30 cellular contexts compared by ENCODE assay signal in the genomic region with DNA sequence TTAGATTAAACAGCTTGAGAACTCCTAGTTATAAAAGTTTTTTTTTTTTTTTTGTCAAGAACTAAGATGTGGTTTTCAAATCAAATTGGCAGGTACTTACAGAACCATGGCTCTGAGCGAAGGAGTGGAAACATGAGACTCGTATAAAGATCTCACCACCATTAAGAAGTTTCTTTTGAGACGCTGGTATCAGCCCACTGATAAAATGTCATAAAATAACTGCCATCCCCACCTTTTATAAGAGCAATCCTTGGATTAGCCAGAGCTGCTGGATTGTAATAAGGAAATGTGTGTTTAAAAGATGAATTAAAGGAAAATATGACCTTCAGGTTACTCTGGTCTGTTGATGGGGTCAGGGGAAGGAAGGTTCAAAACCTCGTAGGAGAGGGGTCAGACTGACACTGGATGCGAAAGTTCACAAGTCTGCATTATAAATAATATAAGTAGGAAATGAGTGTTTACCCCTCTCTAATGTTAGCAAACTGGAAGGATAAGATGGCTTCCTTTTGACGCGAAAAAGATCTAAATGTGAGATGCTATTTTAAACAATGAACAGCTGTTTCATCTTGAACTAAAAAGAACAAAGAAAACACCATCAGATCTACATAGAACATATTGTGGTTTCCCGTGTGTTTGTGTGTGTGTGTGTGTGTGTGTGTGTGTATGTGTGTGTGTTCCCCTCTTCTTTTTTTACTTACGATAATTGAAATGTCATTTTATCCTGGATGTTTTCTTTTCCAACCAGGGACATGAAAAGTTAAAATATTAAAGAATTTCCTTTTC.
"Had no signal": no experiment of that assay in that cellular context is flagged by ENCODE, and none has a peak within 500 bp of the region (broad histone marks: within the 10 kb centered on the region; RNA-seq: fewer than 3 reads in every experiment).

No MANE protein-coding gene starts in this region.

- H3K27me3 ChIP-seq: ascending aorta, esophagus muscularis mucosa, foreskin keratinocyte, heart right ventricle, neutrophil, ovary, right lobe of liver, vagina had no signal

- H3K27me3 Mint-ChIP-seq: activated naive CD4-positive, alpha-beta T cell treated with anti-CD3 and anti-CD28 coated beads, Interleukin-2, amount 10 ng/mL, durations not matched to agents 7 days and 5 days; activated naive CD8-positive, alpha-beta T cell treated with anti-CD3 and anti-CD28 coated beads, Interleukin-2, amount 10 ng/mL, durations not matched to agents 7 days and 5 days; activated T-cell treated with anti-CD3 and anti-CD28 coated beads, Interleukin-2, amount 50 U/mL, for 24 hours; brain; memory B cell; natural killer cell treated with Interleukin-12 subunit alpha and Interleukin-12 subunit beta and Interleukin-15 and Interleukin-18, amount 100 ng/mL, for 72 hours; progenitor cell of endocrine pancreas; stimulated activated naive CD8-positive, alpha-beta T cell treated with anti-CD3 and anti-CD28 coated beads, Interleukin-15, Interleukin-2, amounts not matched to agents 100 ng/mL and 50 ng/mL, for 24 hours; T-helper 17 cell had no signal

- H3K4me3 Mint-ChIP-seq: activated naive CD4-positive, alpha-beta T cell treated with anti-CD3 and anti-CD28 coated beads, Interleukin-2, amount 10 ng/mL, durations not matched to agents 7 days and 5 days; activated naive CD8-positive, alpha-beta T cell treated with anti-CD3 and anti-CD28 coated beads, Interleukin-2, amount 10 ng/mL, durations not matched to agents 7 days and 5 days; activated T-cell treated with anti-CD3 and anti-CD28 coated beads, Interleukin-2, amount 50 U/mL, for 24 hours; brain; endodermal cell; memory B cell; natural killer cell treated with Interleukin-12 subunit alpha and Interleukin-12 subunit beta and Interleukin-15 and Interleukin-18, amount 100 ng/mL, for 72 hours; stimulated activated effector memory CD8-positive, alpha-beta T cell treated with anti-CD3 and anti-CD28 coated beads, Interleukin-12 subunit alpha, Interleukin-12 subunit beta, amount 100 ng/mL, for 72 hours; stimulated activated naive CD8-positive, alpha-beta T cell treated with anti-CD3 and anti-CD28 coated beads, Interleukin-15, Interleukin-2, amounts not matched to agents 100 ng/mL and 50 ng/mL, for 24 hours; T-helper 17 cell had no signal

- H3K9me3 Mint-ChIP-seq: endodermal cell; natural killer cell treated with Interleukin-12 subunit alpha and Interleukin-12 subunit beta and Interleukin-15 and Interleukin-18, amount 100 ng/mL, for 72 hours; stimulated activated effector memory CD8-positive, alpha-beta T cell treated with anti-CD3 and anti-CD28 coated beads, Interleukin-12 subunit alpha, Interleukin-12 subunit beta, amount 100 ng/mL, for 72 hours had no signal

- H3K4me1 Mint-ChIP-seq: activated naive CD4-positive, alpha-beta T cell treated with anti-CD3 and anti-CD28 coated beads, Interleukin-2, amount 10 ng/mL, durations not matched to agents 7 days and 5 days; activated naive CD8-positive, alpha-beta T cell treated with anti-CD3 and anti-CD28 coated beads, Interleukin-2, amount 10 ng/mL, durations not matched to agents 7 days and 5 days; memory B cell; stimulated activated effector memory CD8-positive, alpha-beta T cell treated with anti-CD3 and anti-CD28 coated beads, Interleukin-12 subunit alpha, Interleukin-12 subunit beta, amount 100 ng/mL, for 72 hours; T-helper 17 cell had no signal

- H3K4me3 ChIP-seq: ascending aorta, esophagus muscularis mucosa, heart right ventricle, ovary, right lobe of liver, skin epidermis, thoracic aorta, vagina had no signal

- H3K27ac Mint-ChIP-seq: activated naive CD4-positive, alpha-beta T cell treated with anti-CD3 and anti-CD28 coated beads, Interleukin-2, amount 10 ng/mL, durations not matched to agents 7 days and 5 days; activated naive CD8-positive, alpha-beta T cell treated with anti-CD3 and anti-CD28 coated beads, Interleukin-2, amount 10 ng/mL, durations not matched to agents 7 days and 5 days; activated T-cell treated with anti-CD3 and anti-CD28 coated beads, Interleukin-2, amount 50 U/mL, for 24 hours; brain; endodermal cell; memory B cell; natural killer cell treated with Interleukin-12 subunit alpha and Interleukin-12 subunit beta and Interleukin-15 and Interleukin-18, amount 100 ng/mL, for 72 hours; progenitor cell of endocrine pancreas; stimulated activated effector memory CD8-positive, alpha-beta T cell treated with anti-CD3 and anti-CD28 coated beads, Interleukin-12 subunit alpha, Interleukin-12 subunit beta, amount 100 ng/mL, for 72 hours; stimulated activated naive CD8-positive, alpha-beta T cell treated with anti-CD3 and anti-CD28 coated beads, Interleukin-15, Interleukin-2, amounts not matched to agents 100 ng/mL and 50 ng/mL, for 24 hours; T-helper 17 cell had no signal

- H3K9me3 ChIP-seq: ascending aorta, esophagus muscularis mucosa, heart right ventricle, neutrophil, ovary, right lobe of liver, thoracic aorta, vagina had no signal

- H3K4me1 ChIP-seq: ascending aorta, foreskin keratinocyte, right lobe of liver had no signal

- H3K36me3 Mint-ChIP-seq: activated naive CD4-positive, alpha-beta T cell treated with anti-CD3 and anti-CD28 coated beads, Interleukin-2, amount 10 ng/mL, durations not matched to agents 7 days and 5 days; activated naive CD8-positive, alpha-beta T cell treated with anti-CD3 and anti-CD28 coated beads, Interleukin-2, amount 10 ng/mL, durations not matched to agents 7 days and 5 days; brain; memory B cell; natural killer cell treated with Interleukin-12 subunit alpha and Interleukin-12 subunit beta and Interleukin-15 and Interleukin-18, amount 100 ng/mL, for 72 hours; stimulated activated effector memory CD8-positive, alpha-beta T cell treated with anti-CD3 and anti-CD28 coated beads, Interleukin-12 subunit alpha, Interleukin-12 subunit beta, amount 100 ng/mL, for 72 hours had no signal

- DNase-seq: activated CD4-positive, alpha-beta T cell treated with anti-CD3 and anti-CD28 coated beads for 48 hours; activated CD4-positive, alpha-beta T cell treated with anti-CD3 and anti-CD28 coated beads, Interleukin-2, amount 50 U/mL, for 48 hours; activated CD8-positive, alpha-beta memory T cell treated with anti-CD3 and anti-CD28 coated beads, Interleukin-2, amount 50 U/mL, for 48 hours; activated gamma-delta T cell; activated naive CD4-positive, alpha-beta T cell treated with anti-CD3 and anti-CD28 coated beads, Interleukin-2, amount 10 ng/mL, durations not matched to agents 7 days and 5 days; activated naive CD8-positive, alpha-beta T cell treated with anti-CD3 and anti-CD28 coated beads, Interleukin-2, amount 10 ng/mL, durations not matched to agents 7 days and 5 days; activated T-cell treated with anti-CD3 and anti-CD28 coated beads, Interleukin-2, amount 50 U/mL, for 24 hours; endodermal cell; foreskin keratinocyte; heart right ventricle; left ventricle myocardium superior; ovary; right lobe of liver; stimulated activated CD4-positive, alpha-beta T cell treated with anti-CD3 and anti-CD28 coated beads, Interleukin-4, amount 100 ng/mL, for 24 hours; T-helper 17 cell; T1000; trophoblast cell; WERI-Rb-1 had no signal

- H3K27ac ChIP-seq: ascending aorta, esophagus muscularis mucosa, foreskin keratinocyte, heart right ventricle, neutrophil, ovary, right lobe of liver, skin epidermis, thoracic aorta, vagina, WERI-Rb-1 had no signal

- H3K36me3 ChIP-seq: ascending aorta, esophagus muscularis mucosa, heart right ventricle, neutrophil, ovary, right lobe of liver, thoracic aorta, vagina, WERI-Rb-1 had no signal
